ENCODE assay signal across 10 cellular contexts in the genomic region with DNA sequence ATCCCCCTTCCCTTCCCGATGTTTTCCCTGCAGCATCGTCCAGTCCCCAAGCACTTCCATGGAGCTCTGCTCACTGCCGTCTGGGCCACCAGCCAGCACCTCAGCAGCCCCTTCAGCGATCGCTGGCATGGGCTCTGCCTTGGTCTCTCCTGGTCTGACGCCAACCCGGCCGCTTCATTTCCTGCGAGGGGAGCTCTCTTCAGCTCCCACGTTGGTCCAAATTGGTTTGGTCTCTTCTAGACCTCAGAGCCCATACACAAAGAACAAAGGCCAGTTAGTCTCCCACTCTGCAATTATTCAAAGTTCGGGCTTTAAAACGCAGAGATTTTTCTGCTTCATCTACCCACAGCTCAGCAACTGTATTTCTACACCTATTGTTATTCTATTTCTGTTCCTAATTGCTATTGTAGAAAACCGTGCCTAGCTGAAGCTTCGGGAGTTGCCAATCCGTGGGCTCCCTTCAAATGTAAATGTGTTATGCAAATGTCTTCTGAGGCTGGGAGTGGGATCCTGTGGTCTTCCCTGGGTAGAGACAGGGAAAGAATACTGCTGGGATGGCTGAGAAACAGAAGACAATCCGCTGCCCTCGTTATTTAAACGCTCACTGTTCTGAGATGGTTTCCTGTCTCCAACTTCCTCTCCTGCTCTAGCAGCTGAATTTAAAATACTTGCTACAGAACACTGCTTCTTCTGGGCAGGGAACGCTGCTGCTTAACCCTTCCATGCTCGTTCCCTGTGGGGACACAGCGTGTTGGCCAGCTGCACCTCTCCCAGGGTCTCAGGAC.
A peak's percentile ranks its signal among the peaks of the same experiment; 100 is the strongest.
DNase-seq lines count a peak whose midpoint lies in the region; TF ChIP-seq lines count a peak whose summit lies in the region.
"Had no signal": no experiment of that assay in that cellular context is flagged by ENCODE, and none has a peak within 500 bp of the region (broad histone marks: within the 10 kb centered on the region; RNA-seq: fewer than 3 reads in every experiment).

No MANE protein-coding gene starts in this region.

- no peak overlapping the region for H3K27ac Mint-ChIP-seq in MCF 10A (ENCODE audit: low read depth, unreplicated experiment)
- peak overlapping the region; percentile 23 for H3K27ac Mint-ChIP-seq in endodermal cell

- H3K27ac ChIP-seq in breast epithelium (no peak overlapping the region), endodermal cell (ENCODE audit: low read depth, low read length) (peak overlapping the region; percentile 81), vagina (no peak overlapping the region)
- H3K27ac ChIP-seq: C4-2B, SK-N-MC had no signal

- H3K9me3 Mint-ChIP-seq in MCF 10A (ENCODE audit: unreplicated experiment), result peaks cover 15% of the 10 kb centered on the region
- no peaks in the 10 kb centered on the region for H3K9me3 Mint-ChIP-seq in endodermal cell

- intact Hi-C loops in breast epithelium (cut with DNase I; ENCODE audit: low total_unique reads), result no loop called here
- intact Hi-C loops in MCF 10A (cut with micrococcal nuclease), result no loop called here
- intact Hi-C loops in vagina (cut with DNase I), result no loop called here

- H3K36me3 Mint-ChIP-seq in MCF 10A (ENCODE audit: insufficient read depth, unreplicated experiment) (no peaks in the 10 kb centered on the region), endodermal cell (ENCODE audit: low read depth) (no peaks in the 10 kb centered on the region)

- no peaks in the 10 kb centered on the region for H3K9me3 ChIP-seq in breast epithelium
- H3K9me3 ChIP-seq in endodermal cell (ENCODE audit: control insufficient read depth, low read length), result no peaks in the 10 kb centered on the region
- H3K9me3 ChIP-seq in vagina, result no peaks in the 10 kb centered on the region

- no peak overlapping the region for H3K9ac ChIP-seq in endodermal cell (ENCODE audit: extremely low read depth, low read length, poor library complexity, severe bottlenecking)

- H3K4me1 ChIP-seq in breast epithelium, result no peaks in the 10 kb centered on the region
- peaks cover 16% of the 10 kb centered on the region for H3K4me1 ChIP-seq in endodermal cell (ENCODE audit: control insufficient read depth, insufficient read depth, low read length)
- H3K4me1 ChIP-seq in vagina, result peaks cover 15% of the 10 kb centered on the region

- H3K27me3 ChIP-seq in breast epithelium, result no peaks in the 10 kb centered on the region
- peaks cover 19% of the 10 kb centered on the region for H3K27me3 ChIP-seq in endodermal cell (ENCODE audit: control insufficient read depth, insufficient read depth, low read length, poor library complexity, severe bottlenecking)
- no peaks in the 10 kb centered on the region for H3K27me3 ChIP-seq in vagina

- CTCF ChIA-PET in MCF 10A (lab: Yijun Ruan, JAX), result interaction anchor here (0.6 to 0.7 kb wide), 3 partner anchors 20 to 265 kb away, joined by 3 to 4 read pairs (median 3); no protein-coding TSS in a partner anchor

- DNase-seq in breast epithelium (ENCODE audit: low spot score in 2 of 2) (no peak), MCF 10A (ENCODE audit: unreplicated experiment) (no peak), endodermal cell (peak; percentile 82), middle frontal gyrus (ENCODE audit: extremely low spot score, low spot score) (peak; percentile 67), vagina (ENCODE audit: extremely low spot score in 2 of 2) (no peak), DMS114 treated with DMSO at 0.1 percent for 48 hours (lab: John Stamatoyannopoulos, UW; ENCODE audit: unreplicated experiment) (no peak), AML-193 (lab: John Stamatoyannopoulos, UW) (no peak)
- DNase-seq in activated CD8-positive, alpha-beta memory T cell treated with anti-CD3 and anti-CD28 coated beads for 24 hours, result no peak

- H3K4me3 Mint-ChIP-seq in MCF 10A (ENCODE audit: unreplicated experiment) (no peak overlapping the region), endodermal cell (peak overlapping the region; percentile 46)

- TF ChIP-seq CTCF in breast epithelium (IDR thresholded peaks at IDR 0.05) (no peak), MCF 10A (IDR thresholded peaks at IDR 0.05; ENCODE audit: unreplicated experiment) (no peak), endodermal cell (conservative IDR thresholded peaks at IDR 0.05) (no peak), vagina (IDR thresholded peaks at IDR 0.05) (no peak)

- H3K27me3 Mint-ChIP-seq in MCF 10A (ENCODE audit: insufficient read depth, unreplicated experiment) (peaks cover 10% of the 10 kb centered on the region), endodermal cell (ENCODE audit: insufficient read depth) (peaks cover 28% of the 10 kb centered on the region)

- no peaks in the 10 kb centered on the region for H3K36me3 ChIP-seq in breast epithelium
- H3K36me3 ChIP-seq in endodermal cell (ENCODE audit: control insufficient read depth, insufficient read depth, low read length), result no peaks in the 10 kb centered on the region
- no peaks in the 10 kb centered on the region for H3K36me3 ChIP-seq in vagina

- TF ChIP-seq POLR2A in breast epithelium (IDR thresholded peaks at IDR 0.05) (no peak), vagina (IDR thresholded peaks at IDR 0.05) (no peak)

- no peaks in the 10 kb centered on the region for H3K4me1 Mint-ChIP-seq in MCF 10A (ENCODE audit: insufficient read depth, unreplicated experiment)
- peaks cover 37% of the 10 kb centered on the region for H3K4me1 Mint-ChIP-seq in endodermal cell

- BruUV-seq in MCF 10A (replicated peaks; lab: Mats Ljungman, UMichigan), result no TSS peak

- H3K4me3 ChIP-seq in breast epithelium (peak overlapping the region; percentile 24 to 59 (median 27)), endodermal cell (ENCODE audit: low read length) (peak overlapping the region; percentile 65), vagina (peak overlapping the region; percentile 15 to 37)
- H3K4me3 ChIP-seq: SK-N-MC had no signal

- POLR2A ChIA-PET in MCF 10A (lab: Yijun Ruan, JAX), result interaction anchor here (0.6 kb wide), 1 partner anchor 110 kb away, joined by 3 read pairs; no protein-coding TSS in a partner anchor

- 9 to 22% methylated on average over 11 to 21 of the region's 21 CpGs for WGBS in endodermal cell (ENCODE audit: insufficient coverage in 1 of 2, insufficient read length in 1 of 2), 2 experiments

Comparison
In these comparisons a context has a peak if more than half of its experiments do, and no peak if none do; other contexts are left out.
1. DNase-seq: peak in endodermal cell (single experiment) and middle frontal gyrus (single experiment); none in breast epithelium (0 of 2), MCF 10A (single experiment), vagina (0 of 2), DMS114 treated with DMSO at 0.1 percent for 48 hours (single experiment), activated CD8-positive, alpha-beta memory T cell treated with anti-CD3 and anti-CD28 coated beads for 24 hours (single experiment) and AML-193 (0 of 2).
2. Peak in every context shown above with its lines, with median percentiles within 50 percentile points of each other: H3K4me3 ChIP-seq.